Comparison of ENCODE assay signal across 24 cellular contexts in the genomic region with DNA sequence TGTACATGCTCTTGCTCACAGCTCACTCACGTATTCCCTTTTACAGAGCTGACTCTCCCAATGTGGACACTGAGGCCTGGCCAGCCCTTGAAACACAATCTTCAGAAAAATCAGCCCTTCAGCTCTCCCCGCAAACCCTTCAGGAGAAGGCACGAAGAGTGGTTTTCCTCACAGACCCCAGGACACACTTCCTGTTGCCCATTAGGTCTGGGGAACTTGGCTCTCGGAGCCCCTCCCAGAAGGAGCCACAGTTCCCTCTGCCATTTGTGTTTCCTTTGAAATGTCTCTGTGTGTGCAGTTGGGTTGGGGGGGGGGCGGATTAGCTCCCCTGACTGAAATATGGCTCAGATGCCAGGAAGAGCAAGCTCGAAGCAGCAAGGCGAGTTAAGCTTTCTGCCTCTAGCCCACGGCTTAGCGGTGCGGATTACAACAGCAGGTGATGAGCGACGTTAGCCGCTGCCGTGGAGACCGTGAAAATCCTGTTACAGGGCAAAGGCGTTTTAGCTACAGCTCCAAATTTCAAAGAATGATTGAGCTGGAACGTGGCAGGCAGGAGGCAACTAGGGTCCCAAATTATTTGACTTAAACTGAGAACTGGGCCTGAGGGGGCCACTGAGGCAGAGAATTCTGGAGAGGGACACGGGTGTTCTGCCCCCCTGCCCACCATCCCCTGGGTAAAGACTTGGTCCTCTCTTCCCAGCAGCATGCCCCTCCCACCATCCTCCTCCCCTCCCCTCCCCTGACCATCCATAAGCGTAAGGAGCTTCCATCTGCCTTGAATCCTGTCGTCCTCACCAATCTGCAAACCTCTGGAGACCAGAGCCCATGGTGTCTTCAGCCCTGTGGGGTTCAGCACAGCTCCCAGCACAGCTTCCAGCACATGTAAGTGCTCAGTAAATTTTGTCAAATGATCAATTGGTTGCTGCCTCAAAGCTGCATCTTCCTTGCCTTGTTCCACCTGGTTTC.
DNase-seq lines count a peak whose midpoint lies in the region; ATAC-seq and TF ChIP-seq lines count a peak whose summit lies in the region.
"Had no signal": no experiment of that assay in that cellular context is flagged by ENCODE, and none has a peak within 500 bp of the region (broad histone marks: within the 10 kb centered on the region; RNA-seq: fewer than 3 reads in every experiment).

No MANE protein-coding gene starts in this region.

- H3K79me1 ChIP-seq in mesendoderm (ENCODE audit: low read length), result no peaks in the 10 kb centered on the region

- H2BK5ac ChIP-seq in mesendoderm (ENCODE audit: low read length), result no peak overlapping the region

- no peak overlapping the region for H3K4me3 ChIP-seq in A673 (ENCODE audit: low read depth, low read length, poor library complexity, severe bottlenecking)
- H3K4me3 ChIP-seq in H7 (ENCODE audit: insufficient read depth, low read depth, low read length), result no peak overlapping the region
- H3K4me3 ChIP-seq in coronary artery, result no peak overlapping the region
- no peak overlapping the region for H3K4me3 ChIP-seq in mesendoderm (ENCODE audit: low read length)
- H3K4me3 ChIP-seq: pancreas, upper lobe of right lung had no signal

- no peak overlapping the region for H2AK5ac ChIP-seq in mesendoderm (ENCODE audit: low read length)

- H3K4ac ChIP-seq in mesendoderm (ENCODE audit: low read depth, low read length), result no peak overlapping the region

- H3K27me3 ChIP-seq in A673 (replicated peaks; ENCODE audit: insufficient read depth, low read depth, low read length, poor library complexity) (no peaks in the 10 kb centered on the region), H7 (ENCODE audit: control insufficient read depth, insufficient read depth, low read length) (no peaks in the 10 kb centered on the region), mesendoderm (ENCODE audit: insufficient read depth, low read length, poor library complexity) (no peaks in the 10 kb centered on the region)
- H3K27me3 ChIP-seq: pancreas, upper lobe of right lung had no signal

- H3K36me3 ChIP-seq in A673 (ENCODE audit: insufficient read depth, low read length, poor library complexity, severe bottlenecking), result no peaks in the 10 kb centered on the region
- no peaks in the 10 kb centered on the region for H3K36me3 ChIP-seq in H7 (replicated peaks; ENCODE audit: control insufficient read depth, insufficient read depth, low read length)
- H3K36me3 ChIP-seq in mesendoderm (ENCODE audit: control insufficient read depth, insufficient read depth, low read length), result no peaks in the 10 kb centered on the region
- H3K36me3 ChIP-seq: pancreas, upper lobe of right lung had no signal

- no peak overlapping the region for H3K23ac ChIP-seq in mesendoderm (ENCODE audit: low read length)

- no peaks in the 10 kb centered on the region for H3K9me3 ChIP-seq in A673 (ENCODE audit: low read depth, low read length, poor library complexity, severe bottlenecking)
- H3K9me3 ChIP-seq: Caco-2, pancreas, upper lobe of right lung had no signal

- H3K4me2 ChIP-seq in mesendoderm (ENCODE audit: low read length), result no peak overlapping the region

- H3K79me2 ChIP-seq in mesendoderm (ENCODE audit: control insufficient read depth, insufficient read depth, low read length), result no peaks in the 10 kb centered on the region

- H2BK120ac ChIP-seq in mesendoderm (ENCODE audit: low read depth, low read length), result no peak overlapping the region

- H3K4me1 ChIP-seq in A673 (ENCODE audit: insufficient read depth, low read length, poor library complexity, severe bottlenecking), result no peaks in the 10 kb centered on the region
- H3K4me1 ChIP-seq in mesendoderm (ENCODE audit: control insufficient read depth, low read depth, low read length), result peaks cover 6% of the 10 kb centered on the region
- H3K4me1 ChIP-seq: pancreas, upper lobe of right lung had no signal

- no peak overlapping the region for H3K18ac ChIP-seq in mesendoderm (ENCODE audit: low read length)

- POLR2A ChIA-PET in A673 (lab: Charles Lee; ENCODE audit: low non-redundant PET), result no interaction called here

- no peak overlapping the region for H4K5ac ChIP-seq in mesendoderm (ENCODE audit: low read length)

- no peak overlapping the region for H2BK15ac ChIP-seq in mesendoderm (replicated peaks; ENCODE audit: low read depth)

- H3K9ac ChIP-seq in mesendoderm (ENCODE audit: low read length), result no peak overlapping the region

- intact Hi-C loops in A673 (cut with micrococcal nuclease; ENCODE audit: unreplicated experiment), result no loop called here

- H4K8ac ChIP-seq in mesendoderm (ENCODE audit: low read depth, low read length), result no peak overlapping the region

- ATAC-seq in GM21737 (IDR thresholded peaks at IDR 0.05; ENCODE audit: unreplicated experiment), result no peak
- ATAC-seq: activated CD8-positive, alpha-beta T cell treated with anti-CD3 and anti-CD28 coated beads, Interleukin-2, amount 10 ng/mL, durations not matched to agents 7 days and 5 days; HepG2; naive thymus-derived CD8-positive, alpha-beta T cell; pancreas; right cardiac atrium had no signal

- DNase-seq in A673 (ENCODE audit: low spot score) (peak; percentile 42), H7 (peak; percentile 59), coronary artery (ENCODE audit: low spot score) (peak; percentile 47), mesendoderm (peak; percentile 66), activated gamma-delta T cell treated with Interleukin-2 at 50 U/mL for 16 hours (no peak), GM03348 (ENCODE audit: low spot score) (no peak), AG20443 (ENCODE audit: low spot score) (no peak)
- DNase-seq: activated CD4-positive, alpha-beta T cell treated with anti-CD3 and anti-CD28 coated beads for 1 hour; activated CD8-positive, alpha-beta T cell treated with anti-CD3 and anti-CD28 coated beads, Interleukin-2, amount 10 ng/mL, durations not matched to agents 7 days and 5 days; activated gamma-delta T cell; Caco-2; central memory CD4-positive, alpha-beta T cell; dermis blood vessel endothelial cell; Karpas-422; naive thymus-derived CD8-positive, alpha-beta T cell; NCI-H1436 treated with DMSO at 0.1 percent for 48 hours; NCI-H2107; pancreas; right cardiac atrium; RPMI8226; upper lobe of right lung had no signal

- WGBS in mesendoderm (ENCODE audit: extremely low coverage, insufficient coverage, low lambda C conversion rate), result no CpG with 5 or more reads among the region's 20 CpGs

- CTCF ChIA-PET in A673 (lab: Charles Lee), result no interaction called here

- H3K56ac ChIP-seq in mesendoderm (ENCODE audit: low read length), result peak overlapping the region; percentile 28

- TF ChIP-seq CTCF in A673 (conservative IDR thresholded peaks at IDR 0.05; ENCODE audit: low read depth, low read length) (no peak), coronary artery (IDR thresholded peaks at IDR 0.05) (no peak)

- H3K27ac ChIP-seq in A673 (ENCODE audit: low read depth, low read length, poor library complexity, severe bottlenecking) (no peak overlapping the region), coronary artery (no peak overlapping the region), mesendoderm (ENCODE audit: low read depth, low read length) (no peak overlapping the region)
- H3K27ac ChIP-seq: C4-2B, pancreas, upper lobe of right lung had no signal

- BruUV-seq in A673 (replicated peaks; lab: Mats Ljungman, UMichigan), result no TSS peak

Comparison
In these comparisons a context has a peak if more than half of its experiments do, and no peak if none do; other contexts are left out.
1. DNase-seq: peak in A673 (single experiment), H7 (single experiment), coronary artery (single experiment) and mesendoderm (single experiment); none in activated gamma-delta T cell treated with Interleukin-2 at 50 U/mL for 16 hours (single experiment), GM03348 (single experiment) and AG20443 (single experiment).